Comparison of ENCODE assay signal across 1 cellular context in genomic region chr11:6992457-6993431, GRCh38.
A peak's percentile ranks its signal among the peaks of the same experiment; 100 is the strongest.
TF ChIP-seq lines count a peak whose summit lies in the region.

No MANE protein-coding gene starts in this region.

TF ChIP-seq in IMR-90, 13 proteins besides CTCF, POLR2A, EP300 and RAD21 (continued from another document):
- TF ChIP-seq USF2 (IDR thresholded peaks at IDR 0.05; ENCODE audit: low read depth, low read length): peak; percentile 29; the same call in 1 of the 2 replicates
- TF ChIP-seq SMC3 (IDR thresholded peaks at IDR 0.05; ENCODE audit: low read depth, low read length): no peak
- peak; percentile 59 for TF ChIP-seq RCOR1 (IDR thresholded peaks at IDR 0.05; ENCODE audit: insufficient replicate concordance, low read length)
- no peak for TF ChIP-seq CHD1 (IDR thresholded peaks at IDR 0.05; ENCODE audit: low read depth, low read length)
